ENCODE assay signal across 1 cellular context in the genomic region with DNA sequence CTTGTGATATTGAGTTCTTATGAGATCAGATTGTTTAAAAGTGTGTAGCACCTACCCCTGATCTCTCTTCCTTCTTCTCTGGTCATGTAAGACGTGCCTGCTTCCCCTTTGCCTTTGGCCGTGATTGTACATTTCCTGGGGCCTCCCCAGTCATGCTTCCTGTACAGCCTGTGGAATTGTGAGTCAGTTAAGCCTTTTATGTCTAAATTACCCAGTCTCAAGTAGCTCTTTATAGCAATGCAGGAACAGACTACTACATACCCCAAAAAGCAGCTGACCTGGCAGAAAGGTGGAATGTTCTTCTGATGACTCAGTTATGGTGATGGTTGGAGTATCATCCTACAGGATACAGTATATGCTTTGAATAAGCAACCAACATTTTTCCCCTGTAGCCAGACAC.
TF ChIP-seq lines count a peak whose summit lies in the region.

No MANE protein-coding gene starts in this region.

TF ChIP-seq in K562, 482 proteins besides CTCF, POLR2A, EP300 and RAD21 (continued from another document):
- TF ChIP-seq C11orf30 (IDR thresholded peaks at IDR 0.05; ENCODE audit: low read depth): peak; percentile 29; the same call in 1 of the 2 replicates
- TF ChIP-seq MAFF (IDR thresholded peaks at IDR 0.05; ENCODE audit: low read length): peak; percentile 13; the same call in 1 of the 2 replicates
